11 cellular contexts compared by ENCODE assay signal in the genomic region with DNA sequence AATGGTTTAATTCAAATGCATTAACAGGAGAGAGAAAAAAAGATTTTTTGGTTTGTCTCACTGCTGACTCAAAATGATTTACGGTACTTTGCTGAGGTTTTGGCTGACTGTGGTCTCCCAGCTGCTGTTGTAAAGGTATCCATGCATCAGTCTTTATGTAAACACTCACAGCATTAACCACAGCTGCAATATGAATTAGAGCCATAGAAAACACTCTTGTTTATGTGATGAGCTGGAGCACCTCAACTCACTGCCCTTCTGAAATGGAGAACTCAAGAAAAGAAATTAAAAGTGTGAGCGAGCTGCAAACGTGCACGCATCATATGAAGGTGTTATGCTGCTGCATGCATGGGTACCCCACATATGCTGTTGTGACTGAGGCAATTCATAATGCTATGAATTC.
A peak's percentile ranks its signal among the peaks of the same experiment; 100 is the strongest.
DNase-seq lines count a peak whose midpoint lies in the region; ATAC-seq and TF ChIP-seq lines count a peak whose summit lies in the region.
"Had no signal": no experiment of that assay in that cellular context is flagged by ENCODE, and none has a peak within 500 bp of the region (broad histone marks: within the 10 kb centered on the region; RNA-seq: fewer than 3 reads in every experiment).

No MANE protein-coding gene starts in this region.

- H3K27ac Mint-ChIP-seq in osteocyte (ENCODE audit: unreplicated experiment) = peak overlapping the region; percentile 97
- H3K27ac Mint-ChIP-seq: stimulated activated naive B cell treated with anti-CD40 and anti-IgM and Interleukin-4, amounts not matched to agents 10 μg/mL and 1 μg/mL and 100 μg/mL, for 72 hours had no signal

- no peaks in the 10 kb centered on the region for H3K27me3 Mint-ChIP-seq in osteocyte (ENCODE audit: unreplicated experiment)

- peaks cover 67% of the 10 kb centered on the region for H3K4me1 Mint-ChIP-seq in osteocyte (ENCODE audit: unreplicated experiment)

- no peak overlapping the region for H3K4me3 Mint-ChIP-seq in osteocyte (ENCODE audit: unreplicated experiment)
- H3K4me3 Mint-ChIP-seq: stimulated activated naive B cell treated with anti-CD40 and anti-IgM and Interleukin-4, amounts not matched to agents 10 μg/mL and 1 μg/mL and 100 μg/mL, for 72 hours had no signal

- DNase-seq in NCI-H1417 (lab: John Stamatoyannopoulos, UW) = peak in 2 of 3 experiments; percentile 7 to 61
- no peak for DNase-seq in NCI-H1417 treated with DMSO at 0.1 percent for 48 hours (lab: John Stamatoyannopoulos, UW)
- DNase-seq in NCI-H510A treated with DMSO at 0.1 percent for 48 hours (lab: John Stamatoyannopoulos, UW) = peak; percentile 27
- no peak for DNase-seq in osteocyte (ENCODE audit: extremely low spot score, unreplicated experiment)
- no peak for DNase-seq in ureter (ENCODE audit: low spot score)
- DNase-seq in ecto neural progenitor cell (ENCODE audit: low spot score) = no peak
- no peak for DNase-seq in HuH-7 (ENCODE audit: low spot score)
- DNase-seq: activated CD4-positive, CD25-positive, alpha-beta regulatory T cell; NCI-H1694; stimulated activated naive B cell treated with anti-CD40 and anti-IgM and Interleukin-4, amounts not matched to agents 10 μg/mL and 1 μg/mL and 100 μg/mL, for 72 hours had no signal

- no peaks in the 10 kb centered on the region for H3K9me3 Mint-ChIP-seq in osteocyte (ENCODE audit: unreplicated experiment)

- TF ChIP-seq CTCF in osteocyte (IDR thresholded peaks at IDR 0.05) = no peak

- H3K36me3 Mint-ChIP-seq in osteocyte (ENCODE audit: unreplicated experiment) = peaks cover 3% of the 10 kb centered on the region
- H3K36me3 Mint-ChIP-seq: stimulated activated naive B cell treated with anti-CD40 and anti-IgM and Interleukin-4, amounts not matched to agents 10 μg/mL and 1 μg/mL and 100 μg/mL, for 72 hours had no signal

- peak; percentile 70 for ATAC-seq in HG02870 (IDR thresholded peaks at IDR 0.05; ENCODE audit: unreplicated experiment)

Comparison
In these comparisons a context has a peak if more than half of its experiments do, and no peak if none do; other contexts are left out.
1. DNase-seq: peak in NCI-H1417 (2 of 3) and NCI-H510A treated with DMSO at 0.1 percent for 48 hours (single experiment); none in NCI-H1417 treated with DMSO at 0.1 percent for 48 hours (single experiment), osteocyte (single experiment), ureter (single experiment), ecto neural progenitor cell (single experiment) and HuH-7 (single experiment).